ENCODE assay signal across 10 cellular contexts in genomic region chr13:67147257-67148218, GRCh38.
DNase-seq lines count a peak whose midpoint lies in the region; ATAC-seq and TF ChIP-seq lines count a peak whose summit lies in the region.
"Had no signal": no experiment of that assay in that cellular context is flagged by ENCODE, and none has a peak within 500 bp of the region (broad histone marks: within the 10 kb centered on the region; RNA-seq: fewer than 3 reads in every experiment).

No MANE protein-coding gene starts in this region.

- intact Hi-C loops in heart left ventricle (cut with DNase I): loop anchor here in 4 of 10 donors (5.0 kb wide), 3 partner anchors 50 to 85 kb away; partner anchors contain the start of gene PCDH9 (in 1 of the 4)

- H3K27me3 ChIP-seq in H7 (ENCODE audit: control insufficient read depth, insufficient read depth, low read length) (no peaks in the 10 kb centered on the region), adipocyte (replicated peaks; ENCODE audit: control insufficient read depth, insufficient read depth, low read length) (no peaks in the 10 kb centered on the region), heart left ventricle (no peaks in the 10 kb centered on the region)

- peak overlapping the region; percentile 46 for H3K9ac ChIP-seq in adipocyte (ENCODE audit: low read length)

- H3K36me3 ChIP-seq in H7 (replicated peaks; ENCODE audit: control insufficient read depth, insufficient read depth, low read length) (no peaks in the 10 kb centered on the region), adipocyte (ENCODE audit: control insufficient read depth, insufficient read depth, low read length, severe bottlenecking) (no peaks in the 10 kb centered on the region), heart left ventricle (no peaks in the 10 kb centered on the region)

- no peak for TF ChIP-seq CTCF in heart left ventricle (IDR thresholded peaks at IDR 0.05)

- ATAC-seq in heart left ventricle: peak; percentile 85 to 94 (median 90)

- H3K9me3 ChIP-seq in adipocyte (ENCODE audit: control insufficient read depth, low read length): no peaks in the 10 kb centered on the region
- no peaks in the 10 kb centered on the region for H3K9me3 ChIP-seq in heart left ventricle

- TF ChIP-seq POLR2A in heart left ventricle (IDR thresholded peaks at IDR 0.05): no peak

- H3K4me1 ChIP-seq in adipocyte (ENCODE audit: control insufficient read depth, insufficient read depth, low read length) (peaks cover 18% of the 10 kb centered on the region), heart left ventricle (peaks cover 0 to 49% (median 26%) of the 10 kb centered on the region in 12 donors)

- 7 to 12% (median 9%) methylated on average over 7 of the region's 7 CpGs for WGBS in heart left ventricle, 4 donors

- DNase-seq in H7: peak; percentile 5
- DNase-seq in adipocyte (ENCODE audit: low read depth): peak; percentile 65
- DNase-seq in heart left ventricle: peak in 1 of 5 donors; percentile 31
- peak; percentile 41 for DNase-seq in retina
- no peak for DNase-seq in T-helper 1 cell
- DNase-seq in MV-4-11 (lab: John Stamatoyannopoulos, UW): no peak
- DNase-seq in NCI-H524 (lab: John Stamatoyannopoulos, UW): no peak
- DNase-seq in NCI-H128 (lab: John Stamatoyannopoulos, UW; ENCODE audit: unreplicated experiment): no peak
- DNase-seq: NCI-H774; stimulated activated CD4-positive, alpha-beta T cell treated with anti-CD3 and anti-CD28 coated beads, Interleukin-4, amount 100 ng/mL, for 24 hours had no signal

- H3K27ac ChIP-seq in heart left ventricle: peak overlapping the region; percentile 27 to 91 (median 80)

- H3K4me3 ChIP-seq in H7 (ENCODE audit: insufficient read depth, low read depth, low read length) (no peak overlapping the region), adipocyte (ENCODE audit: low read length) (peak overlapping the region; percentile 69), heart left ventricle (peak overlapping the region in 8 of 12 donors; percentile 2 to 40 (median 22))

Comparison
In these comparisons a context has a peak if more than half of its experiments do, and no peak if none do; other contexts are left out.
1. DNase-seq: peak in H7 (single experiment), adipocyte (single experiment) and retina (single experiment); none in T-helper 1 cell (0 of 5), MV-4-11 (single experiment), NCI-H524 (0 of 2) and NCI-H128 (single experiment).